ENCODE assay signal across 8 cellular contexts in the genomic region with DNA sequence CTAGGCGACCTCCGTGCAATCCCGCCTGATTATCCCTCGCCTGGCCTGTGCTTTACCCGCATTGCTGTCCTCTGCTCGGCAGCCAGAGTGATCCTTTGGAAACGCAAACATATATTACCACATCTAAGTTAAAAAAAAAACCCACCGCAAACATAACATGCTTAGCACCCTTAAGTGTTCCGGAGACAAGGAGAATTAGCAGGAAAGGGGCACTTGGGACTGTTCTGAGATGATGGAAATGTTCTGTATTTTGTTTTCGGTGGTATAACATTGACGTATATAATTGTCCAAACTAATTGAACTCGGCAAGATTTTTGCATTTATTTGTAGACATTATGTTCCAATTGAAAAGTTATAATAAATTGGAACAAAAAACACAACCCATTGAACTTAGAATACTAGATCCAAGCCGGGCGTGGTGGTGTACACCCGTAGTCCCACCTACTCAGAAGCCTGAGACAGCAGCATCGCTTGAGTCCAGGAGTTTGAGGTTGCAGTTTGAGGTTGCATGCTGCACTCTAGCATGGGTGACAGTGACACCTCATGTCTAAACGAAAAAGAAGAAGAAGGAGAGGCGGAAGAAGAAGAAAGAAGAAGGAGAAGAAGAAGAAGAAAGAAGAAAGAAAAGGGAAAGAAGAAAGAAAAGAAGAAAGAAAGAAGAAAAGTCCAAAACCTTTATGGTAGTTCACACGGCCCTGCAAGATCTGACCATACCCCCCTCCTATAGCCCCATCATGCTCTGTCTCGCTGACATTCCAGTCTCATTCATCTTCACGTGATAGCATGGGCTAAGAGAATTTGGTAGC. TPM values are rescaled to one million over a fixed set of nuclear protein-coding genes. Genes with fewer than 3 reads are reported as not detected.
DNase-seq lines count a peak whose midpoint lies in the region; ATAC-seq and TF ChIP-seq lines count a peak whose summit lies in the region.

No MANE protein-coding gene starts in this region.

- intact Hi-C loops in left ventricle myocardium inferior (cut with micrococcal nuclease) (no loop called here), cardiac septum (cut with DNase I) (loop anchor here (5.0 kb wide), 1 partner anchor 52 kb away; no protein-coding TSS in a partner anchor)

- WGBS in upper lobe of left lung, 2 donors, result 14 to 16% methylated on average over 21 of the region's 21 CpGs

- no peaks in the 10 kb centered on the region for H3K9me3 Mint-ChIP-seq in activated CD8-positive, alpha-beta T cell treated with anti-CD3 and anti-CD28 coated beads, Interleukin-2, amount 10 ng/mL, durations not matched to agents 7 days and 5 days (ENCODE audit: insufficient read depth)

- H3K36me3 ChIP-seq in left ventricle myocardium inferior, result no peaks in the 10 kb centered on the region
- H3K36me3 ChIP-seq in upper lobe of left lung, result peaks cover 0 to 7% (median 5%) of the 10 kb centered on the region in 4 donors

- peaks cover 13% of the 10 kb centered on the region for H3K36me3 Mint-ChIP-seq in activated CD8-positive, alpha-beta T cell treated with anti-CD3 and anti-CD28 coated beads, Interleukin-2, amount 10 ng/mL, durations not matched to agents 7 days and 5 days (ENCODE audit: low read depth)

- CTCF ChIA-PET in activated CD8-positive, alpha-beta T cell treated with anti-CD3 and anti-CD28 coated beads, Interleukin-2, amount 10 ng/mL, durations not matched to agents 7 days and 5 days (lab: Charles Lee), result interaction anchor here (1.2 kb wide), 1 partner anchor 13 kb away, joined by 4 read pairs; no protein-coding TSS in a partner anchor

- H3K4me1 Mint-ChIP-seq in activated CD8-positive, alpha-beta T cell treated with anti-CD3 and anti-CD28 coated beads, Interleukin-2, amount 10 ng/mL, durations not matched to agents 7 days and 5 days (ENCODE audit: low read depth), result peaks cover 34% of the 10 kb centered on the region

- DNase-seq in left ventricle myocardium inferior (no peak), cardiac septum (ENCODE audit: low spot score) (no peak), upper lobe of left lung (no peak), NCI-H526 treated with DMSO at 0.1 percent for 48 hours (lab: John Stamatoyannopoulos, UW) (no peak)
- no peak for DNase-seq in activated CD8-positive, alpha-beta T cell treated with anti-CD3 and anti-CD28 coated beads, Interleukin-2, amount 10 ng/mL, durations not matched to agents 7 days and 5 days

- H3K27ac ChIP-seq in left ventricle myocardium inferior (replicated peaks) (peak overlapping the region; percentile 89), layer of hippocampus (ENCODE audit: low read depth, low read length) (peak overlapping the region; percentile 92), upper lobe of left lung (peak overlapping the region; percentile 83 to 97 (median 90))

- H3K27me3 ChIP-seq in left ventricle myocardium inferior (ENCODE audit: low read depth), result no peaks in the 10 kb centered on the region
- no peaks in the 10 kb centered on the region for H3K27me3 ChIP-seq in layer of hippocampus (ENCODE audit: control insufficient read depth, insufficient read depth, low read length)
- H3K27me3 ChIP-seq in upper lobe of left lung, result no peaks in the 10 kb centered on the region

- POLR2A ChIA-PET in activated CD8-positive, alpha-beta T cell treated with anti-CD3 and anti-CD28 coated beads, Interleukin-2, amount 10 ng/mL, durations not matched to agents 7 days and 5 days (lab: Charles Lee), result interaction anchor here (1.4 kb wide), 1 partner anchor 45 kb away, joined by 6 read pairs; a partner anchor contains a TSS

- TF ChIP-seq EP300 in upper lobe of left lung (IDR thresholded peaks at IDR 0.05), result peak in 2 of 4 donors; percentile 64 to 83

- H3K4me3 ChIP-seq in left ventricle myocardium inferior, result peak overlapping the region; percentile 82
- H3K4me3 ChIP-seq in upper lobe of left lung, result peak overlapping the region; percentile 13 to 95 (median 86)

- no peak for TF ChIP-seq POLR2A in upper lobe of left lung (IDR thresholded peaks at IDR 0.05)

- no peak for ATAC-seq in activated CD8-positive, alpha-beta T cell treated with anti-CD3 and anti-CD28 coated beads, Interleukin-2, amount 10 ng/mL, durations not matched to agents 7 days and 5 days
- ATAC-seq in upper lobe of left lung (ENCODE audit: low FRiP score in 2 of 2) (peak in 1 of 2 donors; percentile 39), HG02763 (IDR thresholded peaks at IDR 0.05; ENCODE audit: unreplicated experiment) (no peak), GM21360 (IDR thresholded peaks at IDR 0.05; ENCODE audit: unreplicated experiment) (no peak)

- H3K9me3 ChIP-seq in left ventricle myocardium inferior (replicated peaks), result no peaks in the 10 kb centered on the region
- no peaks in the 10 kb centered on the region for H3K9me3 ChIP-seq in upper lobe of left lung

- peak; percentile 10 for TF ChIP-seq CTCF in left ventricle myocardium inferior (IDR thresholded peaks at IDR 0.05; ENCODE audit: borderline replicate concordance)
- TF ChIP-seq CTCF in upper lobe of left lung (IDR thresholded peaks at IDR 0.05), result no peak

- H3K4me1 ChIP-seq in left ventricle myocardium inferior (peaks cover 33% of the 10 kb centered on the region), upper lobe of left lung (peaks cover 26 to 55% (median 35%) of the 10 kb centered on the region in 4 donors)

- peak overlapping the region; percentile 95 for H3K27ac Mint-ChIP-seq in activated CD8-positive, alpha-beta T cell treated with anti-CD3 and anti-CD28 coated beads, Interleukin-2, amount 10 ng/mL, durations not matched to agents 7 days and 5 days

- H3K4me3 Mint-ChIP-seq in activated CD8-positive, alpha-beta T cell treated with anti-CD3 and anti-CD28 coated beads, Interleukin-2, amount 10 ng/mL, durations not matched to agents 7 days and 5 days, result peak overlapping the region; percentile 95

- peaks cover 2% of the 10 kb centered on the region for H3K27me3 Mint-ChIP-seq in activated CD8-positive, alpha-beta T cell treated with anti-CD3 and anti-CD28 coated beads, Interleukin-2, amount 10 ng/mL, durations not matched to agents 7 days and 5 days (ENCODE audit: low read depth)

RNA-seq across cellular contexts. Expression of a gene that starts 0.6 kb away (rescaled TPM):
- total RNA-seq in left ventricle myocardium inferior (15.8 TPM), cardiac septum (18.6 TPM), upper lobe of left lung (10 to 100 TPM; 35.6 to 73.5 (median 53.0) TPM)
- 10 to 100 TPM; 31.3 to 31.9 TPM for total RNA-seq in activated CD8-positive, alpha-beta T cell treated with anti-CD3 and anti-CD28 coated beads, Interleukin-2, amount 10 ng/mL, durations not matched to agents 7 days and 5 days

RNA-seq across cellular contexts. Expression of a gene that starts 15.9 kb away (rescaled TPM):
- 301 TPM for total RNA-seq in left ventricle myocardium inferior
- total RNA-seq in cardiac septum, result 115 TPM
- not detected for total RNA-seq in activated CD8-positive, alpha-beta T cell treated with anti-CD3 and anti-CD28 coated beads, Interleukin-2, amount 10 ng/mL, durations not matched to agents 7 days and 5 days
- 1 to 10 TPM; 1.3 to 8.4 (median 5.7) TPM for total RNA-seq in upper lobe of left lung

RNA-seq across cellular contexts. Expression of a gene that starts 44.8 kb away (rescaled TPM):
- total RNA-seq in left ventricle myocardium inferior (18.4 TPM), cardiac septum (21.7 TPM), upper lobe of left lung (100 to 1,000 TPM in 4 of 6 donors, 10 to 100 TPM in 2; 42.1 to 226 (median 105) TPM)
- 10 to 100 TPM; 37.5 to 38.2 TPM for total RNA-seq in activated CD8-positive, alpha-beta T cell treated with anti-CD3 and anti-CD28 coated beads, Interleukin-2, amount 10 ng/mL, durations not matched to agents 7 days and 5 days

Comparison
In these comparisons a context has a peak if more than half of its experiments do, and no peak if none do; other contexts are left out.
1. RNA of a gene that starts 15.9 kb away (total RNA-seq): 301 TPM in left ventricle myocardium inferior (single experiment) and 115 TPM in cardiac septum (single experiment); 1.3 to 8.4 TPM in upper lobe of left lung and not detected in activated CD8-positive, alpha-beta T cell treated with anti-CD3 and anti-CD28 coated beads, Interleukin-2, amount 10 ng/mL, durations not matched to agents 7 days and 5 days; every median in the first group is over 10 times any median in the second.
2. Peak in every context shown above with its lines, with median percentiles within 50 percentile points of each other: H3K27ac ChIP-seq.